In the genomic region with DNA sequence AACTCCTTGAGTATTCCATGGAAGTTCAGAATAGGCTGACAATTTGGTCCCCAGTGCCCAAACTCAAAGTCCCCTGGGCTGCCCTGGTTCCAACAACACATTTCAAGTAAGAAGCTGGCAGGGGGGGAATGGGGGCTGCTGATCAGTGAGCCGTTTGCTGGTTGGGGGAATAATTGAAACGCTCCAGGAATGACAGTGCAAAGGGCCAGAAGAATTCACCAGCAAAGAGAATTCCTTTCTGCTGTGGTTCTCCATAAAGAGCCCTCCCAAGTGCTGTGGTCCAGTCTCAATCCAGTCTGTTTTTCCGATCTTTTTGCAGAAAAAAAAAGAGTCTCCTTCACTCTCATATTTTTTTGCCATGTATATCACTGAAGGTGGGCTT, we compare ENCODE assay signal across 16 cellular contexts.
DNase-seq lines count a peak whose midpoint lies in the region; ATAC-seq and TF ChIP-seq lines count a peak whose summit lies in the region.
"Had no signal": no experiment of that assay in that cellular context is flagged by ENCODE, and none has a peak within 500 bp of the region (broad histone marks: within the 10 kb centered on the region; RNA-seq: fewer than 3 reads in every experiment).

No MANE protein-coding gene starts in this region.

- ATAC-seq in HG03521 (IDR thresholded peaks at IDR 0.05; ENCODE audit: unreplicated experiment) (no peak), GM18870 (IDR thresholded peaks at IDR 0.05; ENCODE audit: unreplicated experiment) (no peak)

- POLR2A ChIA-PET in AG04449 (lab: Yijun Ruan, JAX) = interaction anchor here (1.0 to 1.3 kb wide), 2 partner anchors 33 to 136 kb away, joined by 3 read pairs; no protein-coding TSS in a partner anchor
- POLR2A ChIA-PET in HEK293 (lab: Yijun Ruan, JAX) = no interaction called here

- peak overlapping the region; percentile 67 for H3K4me2 ChIP-seq in osteoblast (ENCODE audit: insufficient read depth, low read length)

- H3K79me2 ChIP-seq in osteoblast (ENCODE audit: insufficient read depth, low read length) = no peaks in the 10 kb centered on the region

- intact Hi-C loops in esophagus muscularis mucosa (cut with DNase I) = no loop called here

- no peaks in the 10 kb centered on the region for H4K20me1 ChIP-seq in osteoblast (ENCODE audit: insufficient read depth, low read length)

- no peaks in the 10 kb centered on the region for H3K9me3 ChIP-seq in HEK293 (ENCODE audit: control insufficient read depth, insufficient read depth, low read depth, low read length)
- no peaks in the 10 kb centered on the region for H3K9me3 ChIP-seq in esophagus muscularis mucosa
- no peaks in the 10 kb centered on the region for H3K9me3 ChIP-seq in osteoblast (ENCODE audit: low read depth, low read length)
- H3K9me3 ChIP-seq: BE2C, upper lobe of right lung had no signal

- no peaks in the 10 kb centered on the region for H3K27me3 ChIP-seq in esophagus muscularis mucosa
- no peaks in the 10 kb centered on the region for H3K27me3 ChIP-seq in osteoblast (ENCODE audit: insufficient read depth, low read length)
- H3K27me3 ChIP-seq: BE2C, upper lobe of right lung had no signal

- H3K4me3 ChIP-seq in AG04449 (ENCODE audit: low read depth, low read length) = no peak overlapping the region
- no peak overlapping the region for H3K4me3 ChIP-seq in HEK293 (ENCODE audit: low read depth, low read length)
- H3K4me3 ChIP-seq in esophagus muscularis mucosa = no peak overlapping the region
- no peak overlapping the region for H3K4me3 ChIP-seq in osteoblast (ENCODE audit: insufficient read depth, low read length)
- H3K4me3 ChIP-seq: upper lobe of right lung had no signal

- TF ChIP-seq POLR2A in esophagus muscularis mucosa (IDR thresholded peaks at IDR 0.05; ENCODE audit: low read depth) = no peak

- CTCF ChIA-PET in AG04449 (lab: Yijun Ruan, JAX) = interaction anchor here (0.9 to 1.2 kb wide), 3 partner anchors 15 to 257 kb away, joined by 3 to 5 read pairs (median 3); no protein-coding TSS in a partner anchor
- CTCF ChIA-PET in HEK293 (lab: Yijun Ruan, JAX) = interaction anchor here (0.9 kb wide), 1 partner anchor 477 kb away, joined by 3 read pairs; no protein-coding TSS in a partner anchor

- H3K27ac ChIP-seq in HEK293 (ENCODE audit: extremely low read depth, low read depth, low read length) (peak overlapping the region; percentile 37; the same call in 1 of the 2 replicates), esophagus muscularis mucosa (replicated peaks in 1 of 4) (peak overlapping the region; percentile 27 to 65 (median 53)), osteoblast (ENCODE audit: low read depth, low read length) (peak overlapping the region; percentile 87)
- H3K27ac ChIP-seq: upper lobe of right lung, WERI-Rb-1 had no signal

- no peaks in the 10 kb centered on the region for H3K36me3 ChIP-seq in HEK293 (ENCODE audit: control insufficient read depth in 2 of 2, insufficient read depth in 1 of 2, low read length in 2 of 2)
- no peaks in the 10 kb centered on the region for H3K36me3 ChIP-seq in esophagus muscularis mucosa
- H3K36me3 ChIP-seq in osteoblast (ENCODE audit: insufficient read depth, low read length) = no peaks in the 10 kb centered on the region
- H3K36me3 ChIP-seq: BE2C, upper lobe of right lung, WERI-Rb-1 had no signal

- 48% methylated on average over 3 of the region's 3 CpGs for WGBS in esophagus muscularis mucosa

- TF ChIP-seq CTCF in AG04449 (IDR thresholded peaks at IDR 0.05; ENCODE audit: insufficient read depth, low read length, missing control alignments) (no peak), HEK293 (tag by site-specific recombination; IDR thresholded peaks at IDR 0.05) (no peak), esophagus muscularis mucosa (IDR thresholded peaks at IDR 0.05) (no peak), osteoblast (IDR thresholded peaks at IDR 0.05; ENCODE audit: extremely low read depth, low read depth, low read length) (no peak)

- DNase-seq in AG04449 (ENCODE audit: low read depth, low spot score) (peak; percentile 24), esophagus muscularis mucosa (ENCODE audit: extremely low spot score) (no peak), osteoblast (ENCODE audit: insufficient read length, low spot score, missing footprints) (no peak), GM19238 (ENCODE audit: insufficient read length, low spot score) (no peak)
- no peak for DNase-seq in stimulated activated CD4-positive, alpha-beta T cell treated with anti-CD3 and anti-CD28 coated beads, Interleukin-1b, Interleukin-23, amount 100 ng/mL, for 48 hours
- DNase-seq: activated CD8-positive, alpha-beta memory T cell treated with anti-CD3 and anti-CD28 coated beads, Interleukin-2, amount 50 U/mL, for 4 hours; activated naive CD8-positive, alpha-beta T cell treated with anti-CD3 and anti-CD28 coated beads for 36 hours; BE2C; dermis blood vessel endothelial cell; kidney; NCI-H2171; upper lobe of right lung; WERI-Rb-1 had no signal

- H3K4me1 ChIP-seq in HEK293 (ENCODE audit: control insufficient read depth, insufficient read depth, low read length) (peaks cover 30% of the 10 kb centered on the region), esophagus muscularis mucosa (peaks cover 0 to 42% (median 34%) of the 10 kb centered on the region in 4 donors), osteoblast (ENCODE audit: insufficient read depth, low read length) (peaks cover 47% of the 10 kb centered on the region)
- H3K4me1 ChIP-seq: BE2C had no signal

- no peak overlapping the region for H2AFZ ChIP-seq in osteoblast (ENCODE audit: low read length)

- no peak for TF ChIP-seq EP300 in esophagus muscularis mucosa (IDR thresholded peaks at IDR 0.05)

TF ChIP-seq in HEK293, 187 proteins besides CTCF, POLR2A, EP300 and RAD21:
- TF ChIP-seq ZSCAN30 (tag by site-specific recombination; IDR thresholded peaks at IDR 0.05) = 0 out of 2 replicates have a peak, but pooled peaks have one; percentile 4
- no peak for TF ChIP-seq ZNF354C (tag by site-specific recombination; IDR thresholded peaks at IDR 0.05; ENCODE audit: borderline replicate concordance, low read depth)
TF ChIP-seq in HEK293: peak in this region for 1.

Comparison
In these comparisons a context has a peak if more than half of its experiments do, and no peak if none do; other contexts are left out.
1. H3K27ac ChIP-seq: peak in every context shown above with its lines; median percentile 87 in osteoblast; 53 in esophagus muscularis mucosa; 37 in HEK293.